In the genomic region with DNA sequence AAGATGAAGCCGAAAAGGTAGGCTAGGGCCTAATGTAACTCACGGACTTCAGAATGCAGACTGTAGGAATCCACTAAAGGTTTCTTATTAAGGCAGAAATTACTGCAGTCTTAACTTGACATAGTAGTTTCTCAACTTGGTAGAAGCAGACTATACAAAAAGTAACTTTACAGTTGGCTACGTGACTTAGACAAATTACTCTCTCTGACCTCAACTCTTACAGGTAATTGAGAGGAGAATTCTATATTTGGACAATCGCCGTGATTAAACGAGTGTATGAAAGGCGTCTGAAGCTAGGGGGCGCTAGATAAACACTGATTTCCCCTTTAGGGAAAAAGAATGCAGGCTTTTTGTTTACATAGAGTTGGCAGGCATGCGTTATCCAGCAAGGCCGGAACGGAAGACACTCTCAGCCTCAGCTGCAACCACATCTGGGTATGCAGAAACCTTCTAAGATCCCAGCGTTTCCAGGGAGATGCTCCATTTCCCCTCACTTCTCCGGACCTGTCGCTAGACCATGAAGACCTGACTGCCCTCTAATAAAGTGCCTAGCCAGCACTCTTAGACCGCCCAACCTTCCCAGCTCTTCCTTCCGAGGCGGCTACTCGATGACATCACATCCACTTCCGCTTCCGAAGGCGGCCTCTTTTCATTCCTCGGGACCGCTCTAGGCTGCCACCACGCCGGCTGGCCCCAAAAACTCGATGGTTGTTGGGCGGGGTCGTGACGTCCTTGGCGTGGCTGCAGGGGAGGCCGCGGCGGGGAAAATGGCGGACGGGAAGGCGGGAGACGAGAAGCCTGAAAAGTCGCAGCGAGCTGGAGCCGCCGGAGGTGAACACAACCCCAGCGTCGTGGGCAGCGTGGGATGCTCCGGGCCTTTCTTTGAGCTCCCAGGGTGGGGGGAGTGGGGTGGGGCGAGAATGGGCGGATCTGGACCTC, we compare ENCODE assay signal across 8 cellular contexts. TPM values are rescaled to one million over a fixed set of nuclear protein-coding genes. Genes with fewer than 3 reads are reported as not detected.
DNase-seq lines count a peak whose midpoint lies in the region; ATAC-seq and TF ChIP-seq lines count a peak whose summit lies in the region.

Gene PCNP, plus strand, starts transcription at position 732 of the 939 bp plus-strand sequence. Its CDS starts 36 bp downstream, at position 768.

- TF ChIP-seq POLR2A in upper lobe of left lung (IDR thresholded peaks at IDR 0.05) = peak in 3 of 4 donors; percentile 62 to 91 (median 69)

- peak; percentile 78 for TF ChIP-seq CTCF in GM12873 (IDR thresholded peaks at IDR 0.05; ENCODE audit: insufficient read depth, low read depth, low read length, missing control alignments)
- TF ChIP-seq CTCF in upper lobe of left lung (IDR thresholded peaks at IDR 0.05) = peak; percentile 71 to 92 (median 86)

- H3K9me3 ChIP-seq in upper lobe of left lung = no peaks in the 10 kb centered on the region

- TF ChIP-seq EP300 in upper lobe of left lung (IDR thresholded peaks at IDR 0.05) = peak in 1 of 4 donors; percentile 54

- ATAC-seq in HG02763 (IDR thresholded peaks at IDR 0.05; ENCODE audit: unreplicated experiment) (peak; percentile 90), upper lobe of left lung (ENCODE audit: low FRiP score in 2 of 2) (peak; percentile 98)

- intact Hi-C loops in cardiac septum (cut with DNase I) = loop anchor here (1.0 to 5.0 kb wide), 2 partner anchors 64 to 103 kb away; no protein-coding TSS in a partner anchor

- H3K27me3 ChIP-seq in upper lobe of left lung = no peaks in the 10 kb centered on the region

- H3K4me3 ChIP-seq in upper lobe of left lung = peak within 1 kb of the TSS; percentile 65 to 94 (median 78)

- WGBS in adipose tissue, 3 donors = 1 to 2% (median 2%) methylated on average over 47 of the region's 47 CpGs
- 2 to 5% methylated on average over 20 to 47 of the region's 47 CpGs for WGBS in upper lobe of left lung, 2 donors

- peaks cover 0 to 12% (median under 1%) of the 10 kb centered on the region in 4 donors for H3K36me3 ChIP-seq in upper lobe of left lung

- peak; percentile 97 for DNase-seq in NCI-H1417 treated with DMSO at 0.1 percent for 48 hours (lab: John Stamatoyannopoulos, UW)
- peak; percentile 99 for DNase-seq in T follicular helper cell (ENCODE audit: low read depth)
- DNase-seq in cardiac septum (ENCODE audit: low spot score) = peak; percentile 99
- DNase-seq in pons (ENCODE audit: low spot score) = peak; percentile 99
- peak; percentile 96 to 99 for DNase-seq in upper lobe of left lung

- H3K27ac ChIP-seq in adipose tissue (ENCODE audit: low read depth, low read length) = peak within 1 kb of the TSS; percentile 96
- peak within 1 kb of the TSS; percentile 98 to 100 (median 98) for H3K27ac ChIP-seq in upper lobe of left lung

- peaks cover 27 to 42% (median 30%) of the 10 kb centered on the region in 4 donors for H3K4me1 ChIP-seq in upper lobe of left lung

RNA-seq across cellular contexts. Expression of gene PCNP, which starts in this region (rescaled TPM):
- polyA plus RNA-seq in adipose tissue = 100 to 1,000 TPM in 1 of 3 donors, 10 to 100 TPM in 2; 49.4 to 148 (median 58.7) TPM
- total RNA-seq in cardiac septum = 120 TPM
- 100 to 1,000 TPM in 3 of 6 donors, 10 to 100 TPM in 3; 52.2 to 160 (median 96.0) TPM for total RNA-seq in upper lobe of left lung

Comparison
In these comparisons a context has a peak if more than half of its experiments do, and no peak if none do; other contexts are left out.
1. Peak in every context shown above with its lines: DNase-seq, ATAC-seq, H3K4me3 ChIP-seq and H3K27ac ChIP-seq.